ENCODE assay signal across 9 cellular contexts in the genomic region with DNA sequence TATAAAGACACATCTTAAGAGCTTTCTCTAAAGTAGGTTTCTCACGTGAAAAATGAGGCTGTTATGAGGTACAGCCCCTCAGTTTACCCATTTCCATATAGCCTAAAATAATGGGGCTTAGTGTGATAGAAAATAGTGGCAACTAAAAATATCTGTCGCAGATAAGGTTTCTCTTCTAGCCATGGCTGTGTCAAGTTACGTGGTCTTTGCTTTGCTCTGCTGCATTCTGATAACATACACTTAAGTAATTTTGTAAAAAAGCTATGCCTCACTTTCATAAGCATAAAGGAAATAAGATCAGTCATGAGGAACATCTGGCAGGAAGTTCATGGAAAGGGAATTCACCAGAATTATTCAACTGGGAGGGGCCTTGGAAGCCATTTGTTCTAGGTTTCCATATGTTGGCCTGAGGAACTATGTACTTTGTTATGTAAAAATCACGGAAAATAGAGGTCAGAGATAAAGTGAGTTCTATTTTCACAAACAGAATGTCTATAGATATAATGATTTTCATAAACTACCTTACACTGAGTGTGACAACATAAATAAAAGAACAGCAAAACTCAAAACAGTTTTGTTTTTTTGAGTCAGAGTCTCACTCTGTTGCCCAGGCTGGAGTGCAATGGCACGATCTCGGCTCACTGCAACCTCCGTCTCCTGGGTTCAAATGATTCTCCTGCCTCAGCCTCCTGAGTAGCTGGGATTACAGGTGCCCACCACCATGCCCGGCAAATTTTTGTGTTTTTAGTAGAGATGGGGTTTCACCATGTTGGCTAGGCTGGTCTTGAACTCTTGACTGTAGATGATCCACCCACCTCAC.
A peak's percentile ranks its signal among the peaks of the same experiment; 100 is the strongest.
DNase-seq lines count a peak whose midpoint lies in the region; ATAC-seq and TF ChIP-seq lines count a peak whose summit lies in the region.
"Had no signal": no experiment of that assay in that cellular context is flagged by ENCODE, and none has a peak within 500 bp of the region (broad histone marks: within the 10 kb centered on the region; RNA-seq: fewer than 3 reads in every experiment).

No MANE protein-coding gene starts in this region.

- H4K20me1 ChIP-seq in GM23338 (replicated peaks; ENCODE audit: insufficient read depth): no peaks in the 10 kb centered on the region

- H3K27ac ChIP-seq in GM23338 (ENCODE audit: low read depth): no peak overlapping the region
- peak overlapping the region; percentile 15 for H3K27ac ChIP-seq in skeletal muscle tissue (ENCODE audit: low read depth, low read length)
- H3K27ac ChIP-seq in mesendoderm (ENCODE audit: low read depth, low read length): no peak overlapping the region
- H3K27ac ChIP-seq: PC-9 had no signal

- H3K79me2 ChIP-seq in GM23338 (replicated peaks; ENCODE audit: insufficient read depth) (no peaks in the 10 kb centered on the region), mesendoderm (ENCODE audit: control insufficient read depth, insufficient read depth, low read length) (no peaks in the 10 kb centered on the region)

- ATAC-seq in GM23338: no peak

- H3K9me2 ChIP-seq in GM23338 (ENCODE audit: insufficient read depth): peaks cover 3% of the 10 kb centered on the region; the same call in 1 of the 2 replicates

- H3K23ac ChIP-seq in mesendoderm (ENCODE audit: low read length): no peak overlapping the region

- H3K4me3 Mint-ChIP-seq in GM23338: no peak overlapping the region
- H3K4me3 Mint-ChIP-seq: naive B cell had no signal

- no peak overlapping the region for H2BK120ac ChIP-seq in mesendoderm (ENCODE audit: low read depth, low read length)

- no peak overlapping the region for H3K9ac ChIP-seq in skeletal muscle tissue (ENCODE audit: low read depth in 1 of 3, low read length in 3 of 3)
- no peak overlapping the region for H3K9ac ChIP-seq in mesendoderm (ENCODE audit: low read length)

- H3K56ac ChIP-seq in mesendoderm (ENCODE audit: low read length): no peak overlapping the region

- DNase-seq in GM23338 (ENCODE audit: low spot score) (no peak), RKO (ENCODE audit: low spot score) (peak; percentile 47), fibroblast of mammary gland (ENCODE audit: low read depth) (peak; percentile 90), cerebellum (ENCODE audit: low spot score) (no peak), COR-L47 (lab: John Stamatoyannopoulos, UW) (no peak), mesendoderm (no peak)
- DNase-seq: naive B cell had no signal

- no peaks in the 10 kb centered on the region for H3K36me3 ChIP-seq in GM23338 (ENCODE audit: insufficient read depth)
- no peaks in the 10 kb centered on the region for H3K36me3 ChIP-seq in skeletal muscle tissue (ENCODE audit: control insufficient read depth in 3 of 3, insufficient read depth in 3 of 3, low read length in 3 of 3)
- no peaks in the 10 kb centered on the region for H3K36me3 ChIP-seq in mesendoderm (ENCODE audit: control insufficient read depth, insufficient read depth, low read length)

- no peak overlapping the region for H2BK5ac ChIP-seq in mesendoderm (ENCODE audit: low read length)

- H3K4me3 ChIP-seq in GM23338 (no peak overlapping the region), fibroblast of mammary gland (ENCODE audit: control insufficient read depth, low read depth, low read length) (no peak overlapping the region), skeletal muscle tissue (ENCODE audit: low read length in 3 of 3) (no peak overlapping the region), mesendoderm (ENCODE audit: low read length) (no peak overlapping the region)
- H3K4me3 ChIP-seq: PC-9 had no signal

- peaks cover 59% of the 10 kb centered on the region for H3K4me1 ChIP-seq in GM23338 (ENCODE audit: insufficient read depth)
- peaks cover 5 to 18% (median 13%) of the 10 kb centered on the region in 3 donors for H3K4me1 ChIP-seq in skeletal muscle tissue (ENCODE audit: control insufficient read depth in 3 of 3, insufficient read depth in 3 of 3, low read length in 3 of 3)
- H3K4me1 ChIP-seq in mesendoderm (ENCODE audit: control insufficient read depth, low read depth, low read length): peaks cover 3% of the 10 kb centered on the region

- TF ChIP-seq CTCF in GM23338 (conservative IDR thresholded peaks at IDR 0.05; ENCODE audit: low read depth in 2 of 2) (no peak), fibroblast of mammary gland (conservative IDR thresholded peaks at IDR 0.05; ENCODE audit: control insufficient read depth, insufficient read depth, low read depth, low read length) (no peak)

- H3K27me3 ChIP-seq in GM23338 (ENCODE audit: insufficient read depth) (no peaks in the 10 kb centered on the region), skeletal muscle tissue (ENCODE audit: control insufficient read depth in 3 of 3, insufficient read depth in 3 of 3, low read length in 3 of 3) (no peaks in the 10 kb centered on the region), mesendoderm (ENCODE audit: insufficient read depth, low read length, poor library complexity) (no peaks in the 10 kb centered on the region)

- H3K4ac ChIP-seq in mesendoderm (ENCODE audit: low read depth, low read length): no peak overlapping the region

- H3K18ac ChIP-seq in mesendoderm (ENCODE audit: low read length): no peak overlapping the region

- H3K27ac Mint-ChIP-seq in GM23338: no peak overlapping the region

- no peaks in the 10 kb centered on the region for H3K36me3 Mint-ChIP-seq in GM23338 (ENCODE audit: low read depth)
- H3K36me3 Mint-ChIP-seq: naive B cell had no signal

- 0 out of 2 replicates have a peak overlapping the region, but pooled peaks have one; percentile 35 for H3K4me2 ChIP-seq in GM23338
- no peak overlapping the region for H3K4me2 ChIP-seq in mesendoderm (ENCODE audit: low read length)
- H3K4me2 ChIP-seq: PC-9 had no signal

- no peaks in the 10 kb centered on the region for H3K9me3 Mint-ChIP-seq in GM23338
- H3K9me3 Mint-ChIP-seq: naive B cell had no signal

- H4K5ac ChIP-seq in mesendoderm (ENCODE audit: low read length): no peak overlapping the region

- H3K79me1 ChIP-seq in mesendoderm (ENCODE audit: low read length): no peaks in the 10 kb centered on the region

- no peak overlapping the region for H2AFZ ChIP-seq in GM23338
- H2AFZ ChIP-seq: PC-9 had no signal

- no peak overlapping the region for H2BK15ac ChIP-seq in mesendoderm (replicated peaks; ENCODE audit: low read depth)

- no CpG with 5 or more reads among the region's 8 CpGs for WGBS in mesendoderm (ENCODE audit: extremely low coverage, insufficient coverage, low lambda C conversion rate)

- no peaks in the 10 kb centered on the region for H3K27me3 Mint-ChIP-seq in GM23338 (ENCODE audit: insufficient read depth, low read depth, poor library complexity)

- no peaks in the 10 kb centered on the region for H3F3A ChIP-seq in GM23338 (replicated peaks; ENCODE audit: low read depth)

- peaks cover 66% of the 10 kb centered on the region for H3K4me1 Mint-ChIP-seq in GM23338

- no peaks in the 10 kb centered on the region for H3K9me3 ChIP-seq in skeletal muscle tissue (ENCODE audit: control insufficient read depth in 3 of 3, low read length in 3 of 3)

- no peak overlapping the region for H4K8ac ChIP-seq in mesendoderm (ENCODE audit: low read depth, low read length)

- H2AK5ac ChIP-seq in mesendoderm (ENCODE audit: low read length): no peak overlapping the region

TF ChIP-seq in GM23338, 12 proteins besides CTCF, POLR2A, EP300 and RAD21 (continues in another document):
- no peak for TF ChIP-seq NANOG (IDR thresholded peaks at IDR 0.05; ENCODE audit: borderline replicate concordance)
- no peak for TF ChIP-seq ZNF331 (CRISPR knock-in tag; IDR thresholded peaks at IDR 0.05; ENCODE audit: low read depth)
- TF ChIP-seq EZH2phosphoT487 (IDR thresholded peaks at IDR 0.05; ENCODE audit: unreplicated experiment): no peak
- TF ChIP-seq STAT1 (IDR thresholded peaks at IDR 0.05; ENCODE audit: unreplicated experiment): no peak

Comparison
In these comparisons a context has a peak if more than half of its experiments do, and no peak if none do; other contexts are left out.
1. DNase-seq: peak in RKO (single experiment) and fibroblast of mammary gland (single experiment); none in GM23338 (single experiment), cerebellum (single experiment), COR-L47 (single experiment) and mesendoderm (single experiment).